In genomic region chr17:75914643-75915265, GRCh38 we compare ENCODE assay signal across 20 cellular contexts. TPM values are rescaled to one million over a fixed set of nuclear protein-coding genes. Genes with fewer than 3 reads are reported as not detected.
A peak's percentile ranks its signal among the peaks of the same experiment; 100 is the strongest.
DNase-seq lines count a peak whose midpoint lies in the region; ATAC-seq, FAIRE-seq and TF ChIP-seq lines count a peak whose summit lies in the region.
"Had no signal": no experiment of that assay in that cellular context is flagged by ENCODE, and none has a peak within 500 bp of the region (broad histone marks: within the 10 kb centered on the region; RNA-seq: fewer than 3 reads in every experiment).

No MANE protein-coding gene starts in this region.

- in situ Hi-C loops in K562 (cut with MboI): loop anchor here (5.0 kb wide), 1 partner anchor 378 kb away; no protein-coding TSS in a partner anchor
- in situ Hi-C loops in KBM-7 (cut with MboI; ENCODE audit: low pct_unique_long_range_greater_than_20kb, low sequenced_read_pairs): no loop called here

- ATAC-seq in K562: peak; percentile 79
- no peak for ATAC-seq in activated naive CD8-positive, alpha-beta T cell treated with anti-CD3 and anti-CD28 coated beads, Interleukin-2, amount 50 U/mL, for 24 hours
- ATAC-seq: PC-3 had no signal

- FAIRE-seq in K562 (lab: Jason Lieb, UNC): no peak

- intact Hi-C loops in K562 (cut with micrococcal nuclease): no loop called here

- 68% methylated on average over 22 of the region's 34 CpGs for WGBS in K562 (ENCODE audit: insufficient coverage, low coverage, missing lambda C conversion rate)

- TF ChIP-seq POLR2A in K562 (conservative IDR thresholded peaks at IDR 0.05): no peak

- H3K27me3 ChIP-seq in H7 (ENCODE audit: control insufficient read depth, insufficient read depth, low read length): no peaks in the 10 kb centered on the region
- no peaks in the 10 kb centered on the region for H3K27me3 ChIP-seq in K562 (ENCODE audit: control insufficient read depth in 2 of 2, insufficient read depth in 2 of 2, low read length in 2 of 2)

- peaks cover 1% of the 10 kb centered on the region for H3K4me1 Mint-ChIP-seq in activated naive CD8-positive, alpha-beta T cell treated with anti-CD3 and anti-CD28 coated beads, Interleukin-2, amount 50 U/mL, for 24 hours

- H3K36me3 Mint-ChIP-seq in activated naive CD8-positive, alpha-beta T cell treated with anti-CD3 and anti-CD28 coated beads, Interleukin-2, amount 50 U/mL, for 24 hours (ENCODE audit: low read depth): peaks cover 5% of the 10 kb centered on the region

- CTCF ChIA-PET in K562 (lab: Yijun Ruan, JAX; ENCODE audit: low intra/inter-chr PET ratio): interaction anchor here (0.6 kb wide), 1 partner anchor 24 kb away, joined by 4 read pairs; no protein-coding TSS in a partner anchor

- peak overlapping the region in 1 of 2 experiments; percentile 79; a peak in 2 of 4 replicates for H3K9ac ChIP-seq in K562 (ENCODE audit: insufficient read depth in 1 of 2, low read depth in 2 of 2, low read length in 2 of 2)

- TF ChIP-seq CTCF in K562 (IDR thresholded peaks at IDR 0.05 in 2 of 3, conservative IDR thresholded peaks at IDR 0.05 in 1 of 3; ENCODE audit: insufficient read depth in 2 of 3, low read depth in 1 of 3, low read length in 3 of 3): no peak

- H3K27me3 Mint-ChIP-seq in activated naive CD8-positive, alpha-beta T cell treated with anti-CD3 and anti-CD28 coated beads, Interleukin-2, amount 50 U/mL, for 24 hours: no peaks in the 10 kb centered on the region
- H3K27me3 Mint-ChIP-seq: CD4-positive, CD25-positive, alpha-beta regulatory T cell had no signal

- H3K27ac Mint-ChIP-seq in activated naive CD8-positive, alpha-beta T cell treated with anti-CD3 and anti-CD28 coated beads, Interleukin-2, amount 50 U/mL, for 24 hours: no peak overlapping the region
- H3K27ac Mint-ChIP-seq: CD4-positive, CD25-positive, alpha-beta regulatory T cell had no signal

- H3K4me1 ChIP-seq in K562 (replicated peaks in 1 of 2; ENCODE audit: control insufficient read depth in 2 of 2, insufficient read depth in 2 of 2, low read length in 2 of 2): peaks cover 0 to 50% of the 10 kb centered on the region in 2 experiments; a peak in 2 of 5 replicates

- no peak overlapping the region for H3K4me2 ChIP-seq in K562 (ENCODE audit: insufficient read depth, low read length)

- no peaks in the 10 kb centered on the region for H3K9me1 ChIP-seq in K562 (ENCODE audit: control insufficient read depth, insufficient read depth, low read length)

- no peak for TF ChIP-seq RAD21 in K562 (CRISPR knock-in tag; conservative IDR thresholded peaks at IDR 0.05 in 1 of 2, IDR thresholded peaks at IDR 0.05 in 1 of 2)

- POLR2A ChIA-PET in K562 (lab: Yijun Ruan, JAX): interaction anchor here (0.8 to 1.2 kb wide), 3 partner anchors 15 to 138 kb away, joined by 3 to 5 read pairs (median 4); no protein-coding TSS in a partner anchor

- H3K4me3 Mint-ChIP-seq in activated naive CD8-positive, alpha-beta T cell treated with anti-CD3 and anti-CD28 coated beads, Interleukin-2, amount 50 U/mL, for 24 hours: no peak overlapping the region
- H3K4me3 Mint-ChIP-seq: CD4-positive, CD25-positive, alpha-beta regulatory T cell had no signal

- H3K4me3 ChIP-seq in H7 (ENCODE audit: insufficient read depth, low read depth, low read length): no peak overlapping the region
- H3K4me3 ChIP-seq in K562: no peak overlapping the region
- H3K4me3 ChIP-seq: SK-N-MC had no signal

- H4K20me1 ChIP-seq in K562 (replicated peaks; ENCODE audit: control insufficient read depth, insufficient read depth, low read length): no peaks in the 10 kb centered on the region

- H3K36me3 ChIP-seq in H7 (replicated peaks; ENCODE audit: control insufficient read depth, insufficient read depth, low read length) (peaks cover 3% of the 10 kb centered on the region), K562 (ENCODE audit: control insufficient read depth, insufficient read depth, low read length) (peaks cover 6% of the 10 kb centered on the region; the same call in 1 of the 3 replicates)

- no peaks in the 10 kb centered on the region for H3K79me2 ChIP-seq in K562 (ENCODE audit: control insufficient read depth, insufficient read depth, low read length)

- DNase-seq in COLO668 (lab: John Stamatoyannopoulos, UW; ENCODE audit: unreplicated experiment) (peak; percentile 1), H7 (peak; percentile 84), K562 (ENCODE audit: extremely low read depth in 1 of 4, low spot score in 3 of 4) (peak in 3 of 4 experiments; percentile 20 to 59 (median 37)), iPS-NIHi11 (ENCODE audit: low spot score) (peak; percentile 52), KBM-7 (no peak), DMS114 treated with DMSO at 0.1 percent for 48 hours (lab: John Stamatoyannopoulos, UW; ENCODE audit: unreplicated experiment) (no peak)
- no peak for DNase-seq in stimulated activated CD4-positive, alpha-beta T cell treated with anti-CD3 and anti-CD28 coated beads, Interleukin-4, amount 100 ng/mL, for 24 hours
- no peak for DNase-seq in activated naive CD8-positive, alpha-beta T cell treated with anti-CD3 and anti-CD28 coated beads, Interleukin-2, amount 50 U/mL, for 24 hours
- DNase-seq: ACHN; Calu3; CD4-positive, CD25-positive, alpha-beta regulatory T cell; GF-D8; GOT3; IMR-90; NCI-H2081; NCI-H226; NCI-H526; NK-92 treated with Interleukin-12 subunit alpha and Interleukin-12 subunit beta, amount 100 ng/mL, for 24 hours; PC-3 had no signal

- no peaks in the 10 kb centered on the region for H3K9me3 Mint-ChIP-seq in activated naive CD8-positive, alpha-beta T cell treated with anti-CD3 and anti-CD28 coated beads, Interleukin-2, amount 50 U/mL, for 24 hours
- H3K9me3 Mint-ChIP-seq: CD4-positive, CD25-positive, alpha-beta regulatory T cell had no signal

- H3K27ac ChIP-seq in K562 (ENCODE audit: extremely low read depth, low read depth, low read length): no peak overlapping the region
- H3K27ac ChIP-seq: SK-N-MC had no signal

- no peak for TF ChIP-seq EP300 in K562 (IDR thresholded peaks at IDR 0.05; ENCODE audit: low read length)

- H2AFZ ChIP-seq in K562 (ENCODE audit: low read depth, low read length): no peak overlapping the region

- no TSS peak for BruUV-seq in K562 (replicated peaks; lab: Mats Ljungman, UMichigan)

- no peaks in the 10 kb centered on the region for H3K9me3 ChIP-seq in K562 (replicated peaks; ENCODE audit: control insufficient read depth, insufficient read depth, low read depth, low read length)

RNA-seq across cellular contexts. Expression of gene MRPL38, which starts 10.1 kb away (rescaled TPM):
- 100 and 125 TPM in 2 replicates for total RNA-seq in H7 (2014; rRNA removed; shearing (Covaris generic))
- total RNA-seq in K562 (2011; cell fraction: chromatin; rRNA removed; ENCODE audit: low replicate concordance): 88.0 and 309 TPM in 2 replicates
- 283 and 294 TPM in 2 replicates for total RNA-seq in K562 (2011; cell fraction: nucleolus; rRNA removed)
- 137 and 171 TPM in 2 replicates for total RNA-seq in K562 (2011; cell fraction: nucleoplasm; rRNA removed)
- total RNA-seq in K562 (2014; rRNA removed) (48.5 and 75.0 TPM in 2 replicates), K562 (2014; rRNA removed; fragmentation: Illumina TruSeq; extraction: Trizol) (27.8 and 35.4 TPM in 2 replicates), K562 (2015; rRNA removed; fragmentation: Illumina TruSeq; extraction: Trizol) (72.6 and 73.6 TPM in 2 replicates), K562 (2021) (154 and 155 TPM in 2 replicates)
- polyA plus RNA-seq in K562 (2011; rRNA removed) (43.6 and 104 TPM in 2 replicates), K562 (2014; fragmentation: Illumina TruSeq; extraction: Trizol) (63.6 and 69.3 TPM in 2 replicates), K562 (2014; fragmentation: Nextera tagmentation; extraction: Ambion mirVana) (10 to 100 TPM in 1 of 2 experiments, 1 to 10 TPM in 1; 4.5 to 13.6 TPM), K562 (2014; rRNA removed) (74.0 and 77.0 TPM in 2 replicates)
- 59.5 and 89.1 TPM in 2 replicates for polyA plus RNA-seq in K562 (2011; cell fraction: cytosol; rRNA removed)
- 334 and 446 TPM in 2 replicates for polyA plus RNA-seq in K562 (2011; cell fraction: nucleus; rRNA removed)
- polyA plus RNA-seq in K562 (2012): 66.7 and 93.4 TPM in 2 replicates
- 14.0 and 20.7 TPM in 2 replicates for polyA minus RNA-seq in K562 (2011; rRNA and poly(A)+ RNA removed)
- polyA minus RNA-seq in K562 (2011; cell fraction: cytosol; rRNA and poly(A)+ RNA removed): 44.3 and 58.0 TPM in 2 replicates
- polyA minus RNA-seq in K562 (2011; cell fraction: nucleus; rRNA and poly(A)+ RNA removed): 68.3 and 81.8 TPM in 2 replicates

RNA-seq across cellular contexts. Expression of gene TRIM65, which starts 18.0 kb away (rescaled TPM):
- 66.4 and 69.4 TPM in 2 replicates for total RNA-seq in H7 (2014; rRNA removed; shearing (Covaris generic))
- total RNA-seq in K562 (2011; cell fraction: chromatin; rRNA removed; ENCODE audit: low replicate concordance): 19.3 and 28.3 TPM in 2 replicates
- 19.3 and 26.6 TPM in 2 replicates for total RNA-seq in K562 (2011; cell fraction: nucleolus; rRNA removed)
- total RNA-seq in K562 (2011; cell fraction: nucleoplasm; rRNA removed): 25.9 and 39.3 TPM in 2 replicates
- 34.3 and 47.5 TPM in 2 replicates for total RNA-seq in K562 (2014; rRNA removed)
- total RNA-seq in K562 (2014; rRNA removed; fragmentation: Illumina TruSeq; extraction: Trizol): 16.2 and 20.0 TPM in 2 replicates
- 26.6 and 28.2 TPM in 2 replicates for total RNA-seq in K562 (2015; rRNA removed; fragmentation: Illumina TruSeq; extraction: Trizol)
- total RNA-seq in K562 (2021): 45.5 and 45.7 TPM in 2 replicates
- polyA plus RNA-seq in K562 (2011; rRNA removed): 19.5 and 22.1 TPM in 2 replicates
- 25.9 and 37.2 TPM in 2 replicates for polyA plus RNA-seq in K562 (2011; cell fraction: cytosol; rRNA removed)
- 20.7 and 27.8 TPM in 2 replicates for polyA plus RNA-seq in K562 (2011; cell fraction: nucleus; rRNA removed)
- 26.3 and 33.8 TPM in 2 replicates for polyA plus RNA-seq in K562 (2012)
- polyA plus RNA-seq in K562 (2014; fragmentation: Illumina TruSeq; extraction: Trizol): 22.9 and 26.1 TPM in 2 replicates
- 1 to 10 TPM; 2.8 to 5.8 TPM for polyA plus RNA-seq in K562 (2014; fragmentation: Nextera tagmentation; extraction: Ambion mirVana)
- 33.7 and 34.1 TPM in 2 replicates for polyA plus RNA-seq in K562 (2014; rRNA removed)
- 6.3 and 7.0 TPM in 2 replicates for polyA minus RNA-seq in K562 (2011; rRNA and poly(A)+ RNA removed)
- 14.6 and 24.0 TPM in 2 replicates for polyA minus RNA-seq in K562 (2011; cell fraction: cytosol; rRNA and poly(A)+ RNA removed)
- 6.7 and 8.7 TPM in 2 replicates for polyA minus RNA-seq in K562 (2011; cell fraction: nucleus; rRNA and poly(A)+ RNA removed)

RNA-seq across cellular contexts. Expression of gene FBF1, which starts 26.1 kb away (rescaled TPM):
- 17.9 and 27.7 TPM in 2 replicates for total RNA-seq in H7 (2014; rRNA removed; shearing (Covaris generic))
- 56.4 and 138 TPM in 2 replicates for total RNA-seq in K562 (2011; cell fraction: chromatin; rRNA removed; ENCODE audit: low replicate concordance)
- 62.1 and 85.9 TPM in 2 replicates for total RNA-seq in K562 (2011; cell fraction: nucleolus; rRNA removed)
- total RNA-seq in K562 (2011; cell fraction: nucleoplasm; rRNA removed): 55.3 and 58.6 TPM in 2 replicates
- total RNA-seq in K562 (2014; rRNA removed): 14.5 and 14.8 TPM in 2 replicates
- total RNA-seq in K562 (2014; rRNA removed; fragmentation: Illumina TruSeq; extraction: Trizol): 5.2 and 5.4 TPM in 2 replicates
- total RNA-seq in K562 (2015; rRNA removed; fragmentation: Illumina TruSeq; extraction: Trizol): 7.5 and 7.7 TPM in 2 replicates
- 10.6 and 14.7 TPM in 2 replicates for total RNA-seq in K562 (2021)
- polyA plus RNA-seq in K562 (2011; rRNA removed): 10.2 and 11.1 TPM in 2 replicates
- 5.8 and 10.5 TPM in 2 replicates for polyA plus RNA-seq in K562 (2011; cell fraction: cytosol; rRNA removed)
- polyA plus RNA-seq in K562 (2011; cell fraction: nucleus; rRNA removed): 54.5 and 90.0 TPM in 2 replicates
- 9.0 and 13.6 TPM in 2 replicates for polyA plus RNA-seq in K562 (2012)
- polyA plus RNA-seq in K562 (2014; fragmentation: Illumina TruSeq; extraction: Trizol): 5.3 and 5.6 TPM in 2 replicates
- polyA plus RNA-seq in K562 (2014; fragmentation: Nextera tagmentation; extraction: Ambion mirVana): under 1 TPM; 0.46 to 0.55 TPM
- 11.9 and 14.9 TPM in 2 replicates for polyA plus RNA-seq in K562 (2014; rRNA removed)
- 13.1 and 15.0 TPM in 2 replicates for polyA minus RNA-seq in K562 (2011; rRNA and poly(A)+ RNA removed)
- polyA minus RNA-seq in K562 (2011; cell fraction: cytosol; rRNA and poly(A)+ RNA removed): 6.8 and 10.3 TPM in 2 replicates
- 27.5 and 29.6 TPM in 2 replicates for polyA minus RNA-seq in K562 (2011; cell fraction: nucleus; rRNA and poly(A)+ RNA removed)

RNA-seq across cellular contexts. Expression of gene TRIM47, which starts 36.4 kb away (rescaled TPM):
- 8.5 and 14.1 TPM in 2 replicates for total RNA-seq in H7 (2014; rRNA removed; shearing (Covaris generic))
- total RNA-seq in K562 (2011; cell fraction: chromatin; rRNA removed; ENCODE audit: low replicate concordance): 3.4 and 21.0 TPM in 2 replicates
- 13.6 and 18.0 TPM in 2 replicates for total RNA-seq in K562 (2011; cell fraction: nucleolus; rRNA removed)
- 5.5 and 10.1 TPM in 2 replicates for total RNA-seq in K562 (2011; cell fraction: nucleoplasm; rRNA removed)
- total RNA-seq in K562 (2014; rRNA removed): 4.0 and 4.6 TPM in 2 replicates
- total RNA-seq in K562 (2014; rRNA removed; fragmentation: Illumina TruSeq; extraction: Trizol): 1.0 and 1.1 TPM in 2 replicates
- total RNA-seq in K562 (2015; rRNA removed; fragmentation: Illumina TruSeq; extraction: Trizol): 3.9 and 4.3 TPM in 2 replicates
- 5.8 and 6.1 TPM in 2 replicates for total RNA-seq in K562 (2021)
- polyA plus RNA-seq in K562 (2011; rRNA removed): 3.2 and 5.6 TPM in 2 replicates
- polyA plus RNA-seq in K562 (2011; cell fraction: cytosol; rRNA removed): 5.1 and 9.1 TPM in 2 replicates
- polyA plus RNA-seq in K562 (2011; cell fraction: nucleus; rRNA removed): 15.5 and 18.6 TPM in 2 replicates
- 4.2 and 6.8 TPM in 2 replicates for polyA plus RNA-seq in K562 (2012)
- 1.9 and 3.4 TPM in 2 replicates for polyA plus RNA-seq in K562 (2014; fragmentation: Illumina TruSeq; extraction: Trizol)
- under 1 TPM; 0.56 to 0.63 TPM for polyA plus RNA-seq in K562 (2014; fragmentation: Nextera tagmentation; extraction: Ambion mirVana)
- polyA plus RNA-seq in K562 (2014; rRNA removed): 3.7 and 5.5 TPM in 2 replicates
- polyA minus RNA-seq in K562 (2011; rRNA and poly(A)+ RNA removed): 1.9 and 2.6 TPM in 2 replicates
- 4.6 and 5.6 TPM in 2 replicates for polyA minus RNA-seq in K562 (2011; cell fraction: cytosol; rRNA and poly(A)+ RNA removed)
- 8.6 and 9.2 TPM in 2 replicates for polyA minus RNA-seq in K562 (2011; cell fraction: nucleus; rRNA and poly(A)+ RNA removed)

RNA-seq across cellular contexts. Expression of gene WBP2, which starts 59.6 kb away (rescaled TPM):
- total RNA-seq in H7 (2014; rRNA removed; shearing (Covaris generic)): 44.8 and 48.2 TPM in 2 replicates
- total RNA-seq in K562 (2011; cell fraction: chromatin; rRNA removed; ENCODE audit: low replicate concordance): 86.2 and 163 TPM in 2 replicates
- 82.5 and 95.5 TPM in 2 replicates for total RNA-seq in K562 (2011; cell fraction: nucleolus; rRNA removed)
- total RNA-seq in K562 (2011; cell fraction: nucleoplasm; rRNA removed): 79.1 and 87.2 TPM in 2 replicates
- total RNA-seq in K562 (2014; rRNA removed) (25.2 and 35.8 TPM in 2 replicates), K562 (2014; rRNA removed; fragmentation: Illumina TruSeq; extraction: Trizol) (18.1 and 22.9 TPM in 2 replicates), K562 (2015; rRNA removed; fragmentation: Illumina TruSeq; extraction: Trizol) (13.8 and 16.2 TPM in 2 replicates), K562 (2021) (63.5 and 74.3 TPM in 2 replicates)
- polyA plus RNA-seq in K562 (2011; rRNA removed) (20.0 and 81.3 TPM in 2 replicates), K562 (2014; fragmentation: Illumina TruSeq; extraction: Trizol) (68.6 and 96.0 TPM in 2 replicates), K562 (2014; fragmentation: Nextera tagmentation; extraction: Ambion mirVana) (1 to 10 TPM; 2.2 to 3.7 TPM), K562 (2014; rRNA removed) (30.9 and 33.1 TPM in 2 replicates)
- 25.6 and 40.9 TPM in 2 replicates for polyA plus RNA-seq in K562 (2011; cell fraction: cytosol; rRNA removed)
- polyA plus RNA-seq in K562 (2011; cell fraction: nucleus; rRNA removed): 60.4 and 70.3 TPM in 2 replicates
- polyA plus RNA-seq in K562 (2012): 83.9 and 158 TPM in 2 replicates
- 25.4 and 47.1 TPM in 2 replicates for polyA minus RNA-seq in K562 (2011; rRNA and poly(A)+ RNA removed)
- 45.1 and 49.2 TPM in 2 replicates for polyA minus RNA-seq in K562 (2011; cell fraction: cytosol; rRNA and poly(A)+ RNA removed)
- polyA minus RNA-seq in K562 (2011; cell fraction: nucleus; rRNA and poly(A)+ RNA removed): 30.4 and 43.1 TPM in 2 replicates

Comparison
In these comparisons a context has a peak if more than half of its experiments do, and no peak if none do; other contexts are left out.
1. DNase-seq: peak in COLO668 (single experiment), H7 (single experiment), K562 (3 of 4) and iPS-NIHi11 (single experiment); none in KBM-7 (single experiment), DMS114 treated with DMSO at 0.1 percent for 48 hours (single experiment), stimulated activated CD4-positive, alpha-beta T cell treated with anti-CD3 and anti-CD28 coated beads, Interleukin-4, amount 100 ng/mL, for 24 hours (single experiment) and activated naive CD8-positive, alpha-beta T cell treated with anti-CD3 and anti-CD28 coated beads, Interleukin-2, amount 50 U/mL, for 24 hours (single experiment).